Comparison of ENCODE assay signal across 10 cellular contexts in genomic region chr20:57352305-57352704, GRCh38. TPM values are rescaled to one million over a fixed set of nuclear protein-coding genes. Genes with fewer than 3 reads are reported as not detected.
DNase-seq lines count a peak whose midpoint lies in the region; ATAC-seq and TF ChIP-seq lines count a peak whose summit lies in the region.
"Had no signal": no experiment of that assay in that cellular context is flagged by ENCODE, and none has a peak within 500 bp of the region (broad histone marks: within the 10 kb centered on the region; RNA-seq: fewer than 3 reads in every experiment).

No MANE protein-coding gene starts in this region.

- no peaks in the 10 kb centered on the region for H3K4me1 ChIP-seq in A673 (ENCODE audit: insufficient read depth, low read length, poor library complexity, severe bottlenecking)
- H3K4me1 ChIP-seq in HEK293 (ENCODE audit: control insufficient read depth, insufficient read depth, low read length): no peaks in the 10 kb centered on the region
- peaks cover 4 to 9% of the 10 kb centered on the region in 2 donors for H3K4me1 ChIP-seq in ascending aorta
- peaks cover 12% of the 10 kb centered on the region for H3K4me1 ChIP-seq in lower lobe of right lung

- DNase-seq in A673 (ENCODE audit: low spot score) (no peak), ascending aorta (ENCODE audit: low spot score in 2 of 2) (no peak), lower lobe of right lung (no peak), NCI-H2196 (lab: John Stamatoyannopoulos, UW; ENCODE audit: unreplicated experiment) (no peak), NCI-H1092 (lab: John Stamatoyannopoulos, UW) (no peak), HT-29 (ENCODE audit: low spot score) (no peak)
- DNase-seq: DMS79 treated with DMSO at 0.1 percent for 48 hours, tibial artery had no signal

- H3K27ac ChIP-seq in A673 (ENCODE audit: low read depth, low read length, poor library complexity, severe bottlenecking) (no peak overlapping the region), HEK293 (ENCODE audit: extremely low read depth, low read depth, low read length) (0 out of 2 replicates have a peak overlapping the region, but pooled peaks have one; percentile 6), ascending aorta (no peak overlapping the region), lower lobe of right lung (no peak overlapping the region)

- intact Hi-C loops in A673 (cut with micrococcal nuclease; ENCODE audit: unreplicated experiment) (loop anchor here (5.0 kb wide), 1 partner anchor 800 kb away; no protein-coding TSS in a partner anchor), ascending aorta (cut with DNase I) (loop anchor here (5.0 to 10.0 kb wide), 2 partner anchors 885 to 958 kb away; partner anchors contain the start of genes AURKA, CSTF1 and RTF2), lower lobe of right lung (cut with DNase I) (no loop called here)

- no TSS peak for BruUV-seq in A673 (replicated peaks; lab: Mats Ljungman, UMichigan)

- POLR2A ChIA-PET in A673 (lab: Charles Lee; ENCODE audit: low non-redundant PET): no interaction called here
- POLR2A ChIA-PET in HEK293 (lab: Yijun Ruan, JAX): no interaction called here

- CTCF ChIA-PET in A673 (lab: Charles Lee): no interaction called here
- CTCF ChIA-PET in HEK293 (lab: Yijun Ruan, JAX): interaction anchor here (1.8 kb wide), 1 partner anchor 29 kb away, joined by 5 read pairs; no protein-coding TSS in a partner anchor

- H3K36me3 ChIP-seq in A673 (ENCODE audit: insufficient read depth, low read length, poor library complexity, severe bottlenecking) (no peaks in the 10 kb centered on the region), HEK293 (ENCODE audit: control insufficient read depth in 2 of 2, insufficient read depth in 1 of 2, low read length in 2 of 2) (peaks cover 0 to 21% of the 10 kb centered on the region in 2 experiments; a peak in 2 of 3 replicates), ascending aorta (peaks cover 0 to 18% of the 10 kb centered on the region in 2 donors), lower lobe of right lung (no peaks in the 10 kb centered on the region)

- ATAC-seq in lower lobe of right lung (no peak), GM18858 (IDR thresholded peaks at IDR 0.05; ENCODE audit: unreplicated experiment) (no peak)

- H3K4me3 ChIP-seq in A673 (ENCODE audit: low read depth, low read length, poor library complexity, severe bottlenecking) (peak overlapping the region; percentile 84), HEK293 (ENCODE audit: low read depth, low read length) (peak overlapping the region; percentile 91), ascending aorta (peak overlapping the region; percentile 90 to 99), lower lobe of right lung (peak overlapping the region; percentile 98)

- H3K27me3 ChIP-seq in A673 (replicated peaks; ENCODE audit: insufficient read depth, low read depth, low read length, poor library complexity) (no peaks in the 10 kb centered on the region), ascending aorta (no peaks in the 10 kb centered on the region), lower lobe of right lung (ENCODE audit: low read depth) (no peaks in the 10 kb centered on the region)

- no peaks in the 10 kb centered on the region for H3K9me3 ChIP-seq in A673 (ENCODE audit: low read depth, low read length, poor library complexity, severe bottlenecking)
- no peaks in the 10 kb centered on the region for H3K9me3 ChIP-seq in HEK293 (ENCODE audit: control insufficient read depth, insufficient read depth, low read depth, low read length)
- no peaks in the 10 kb centered on the region for H3K9me3 ChIP-seq in ascending aorta
- H3K9me3 ChIP-seq in lower lobe of right lung: no peaks in the 10 kb centered on the region
- H3K9me3 ChIP-seq: tibial artery had no signal

- TF ChIP-seq CTCF in A673 (conservative IDR thresholded peaks at IDR 0.05; ENCODE audit: low read depth, low read length): no peak
- TF ChIP-seq CTCF in HEK293 (tag by site-specific recombination; IDR thresholded peaks at IDR 0.05): no peak
- no peak for TF ChIP-seq CTCF in ascending aorta (IDR thresholded peaks at IDR 0.05)
- no peak for TF ChIP-seq CTCF in lower lobe of right lung (IDR thresholded peaks at IDR 0.05)

TF ChIP-seq in HEK293, 187 proteins besides CTCF, POLR2A, EP300 and RAD21:
- TF ChIP-seq, protein P1, sequence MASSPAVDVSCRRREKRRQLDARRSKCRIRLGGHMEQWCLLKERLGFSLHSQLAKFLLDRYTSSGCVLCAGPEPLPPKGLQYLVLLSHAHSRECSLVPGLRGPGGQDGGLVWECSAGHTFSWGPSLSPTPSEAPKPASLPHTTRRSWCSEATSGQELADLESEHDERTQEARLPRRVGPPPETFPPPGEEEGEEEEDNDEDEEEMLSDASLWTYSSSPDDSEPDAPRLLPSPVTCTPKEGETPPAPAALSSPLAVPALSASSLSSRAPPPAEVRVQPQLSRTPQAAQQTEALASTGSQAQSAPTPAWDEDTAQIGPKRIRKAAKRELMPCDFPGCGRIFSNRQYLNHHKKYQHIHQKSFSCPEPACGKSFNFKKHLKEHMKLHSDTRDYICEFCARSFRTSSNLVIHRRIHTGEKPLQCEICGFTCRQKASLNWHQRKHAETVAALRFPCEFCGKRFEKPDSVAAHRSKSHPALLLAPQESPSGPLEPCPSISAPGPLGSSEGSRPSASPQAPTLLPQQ (tag by site-specific recombination; IDR thresholded peaks at IDR 0.05): peak; percentile 71
- TF ChIP-seq SP7 (tag by site-specific recombination; IDR thresholded peaks at IDR 0.05): no peak

RNA-seq across cellular contexts. Expression of gene RAE1, which starts 1.2 kb away (rescaled TPM):
- total RNA-seq in A673 (2021) (59.4 and 70.9 TPM in 2 replicates), ascending aorta (9.5 TPM), lower lobe of right lung (20.6 TPM)
- 57.7 and 67.9 TPM in 2 replicates for total RNA-seq in HT-29 (2014; rRNA removed; shearing (Covaris generic))

RNA-seq across cellular contexts. Expression of gene SPO11, which starts 22.7 kb away (rescaled TPM):
- not detected in 2 replicates for total RNA-seq in A673 (2021)
- total RNA-seq in ascending aorta: not detected
- not detected for total RNA-seq in lower lobe of right lung
- total RNA-seq in HT-29 (2014; rRNA removed; shearing (Covaris generic)): not detected in 2 replicates

RNA-seq across cellular contexts. Expression of gene RBM38, which starts 38.9 kb away (rescaled TPM):
- total RNA-seq in A673 (2021) (51.7 and 52.7 TPM in 2 replicates), ascending aorta (24.6 TPM), lower lobe of right lung (15.5 TPM)
- 98.7 and 102 TPM in 2 replicates for total RNA-seq in HT-29 (2014; rRNA removed; shearing (Covaris generic))
